In the genomic region with DNA sequence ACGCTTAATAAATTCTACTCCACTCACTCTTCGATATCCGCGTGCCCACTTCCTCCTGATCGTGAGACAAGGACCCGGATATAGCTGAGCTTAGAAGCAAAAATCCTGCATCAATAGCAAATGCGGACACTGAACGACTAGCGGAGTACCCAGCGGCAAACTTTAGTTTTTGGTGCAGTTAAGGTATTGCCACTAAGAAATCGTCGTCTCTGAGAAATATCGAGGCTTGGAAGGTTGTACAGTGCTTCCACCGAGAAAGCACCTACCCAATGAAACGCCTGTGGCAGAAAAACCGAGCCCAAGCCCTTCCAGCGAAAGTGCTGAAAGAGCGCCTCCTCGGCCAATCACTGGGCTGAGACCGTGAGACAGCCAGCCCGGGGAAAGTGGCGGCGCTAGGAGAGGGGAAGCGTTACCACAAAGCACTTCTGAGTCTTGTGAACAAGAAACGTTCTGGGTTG, we compare ENCODE assay signal across 1 cellular context.
TF ChIP-seq lines count a peak whose summit lies in the region.

No MANE protein-coding gene starts in this region.

TF ChIP-seq in GM12878, 131 proteins besides CTCF, POLR2A, EP300 and RAD21 (continued from another document):
- TF ChIP-seq DPF2 (IDR thresholded peaks at IDR 0.05), result no peak
- no peak; the same call in 1 of the 2 replicates for TF ChIP-seq CBFB (IDR thresholded peaks at IDR 0.05; ENCODE audit: low read depth)
- TF ChIP-seq, protein P1, sequence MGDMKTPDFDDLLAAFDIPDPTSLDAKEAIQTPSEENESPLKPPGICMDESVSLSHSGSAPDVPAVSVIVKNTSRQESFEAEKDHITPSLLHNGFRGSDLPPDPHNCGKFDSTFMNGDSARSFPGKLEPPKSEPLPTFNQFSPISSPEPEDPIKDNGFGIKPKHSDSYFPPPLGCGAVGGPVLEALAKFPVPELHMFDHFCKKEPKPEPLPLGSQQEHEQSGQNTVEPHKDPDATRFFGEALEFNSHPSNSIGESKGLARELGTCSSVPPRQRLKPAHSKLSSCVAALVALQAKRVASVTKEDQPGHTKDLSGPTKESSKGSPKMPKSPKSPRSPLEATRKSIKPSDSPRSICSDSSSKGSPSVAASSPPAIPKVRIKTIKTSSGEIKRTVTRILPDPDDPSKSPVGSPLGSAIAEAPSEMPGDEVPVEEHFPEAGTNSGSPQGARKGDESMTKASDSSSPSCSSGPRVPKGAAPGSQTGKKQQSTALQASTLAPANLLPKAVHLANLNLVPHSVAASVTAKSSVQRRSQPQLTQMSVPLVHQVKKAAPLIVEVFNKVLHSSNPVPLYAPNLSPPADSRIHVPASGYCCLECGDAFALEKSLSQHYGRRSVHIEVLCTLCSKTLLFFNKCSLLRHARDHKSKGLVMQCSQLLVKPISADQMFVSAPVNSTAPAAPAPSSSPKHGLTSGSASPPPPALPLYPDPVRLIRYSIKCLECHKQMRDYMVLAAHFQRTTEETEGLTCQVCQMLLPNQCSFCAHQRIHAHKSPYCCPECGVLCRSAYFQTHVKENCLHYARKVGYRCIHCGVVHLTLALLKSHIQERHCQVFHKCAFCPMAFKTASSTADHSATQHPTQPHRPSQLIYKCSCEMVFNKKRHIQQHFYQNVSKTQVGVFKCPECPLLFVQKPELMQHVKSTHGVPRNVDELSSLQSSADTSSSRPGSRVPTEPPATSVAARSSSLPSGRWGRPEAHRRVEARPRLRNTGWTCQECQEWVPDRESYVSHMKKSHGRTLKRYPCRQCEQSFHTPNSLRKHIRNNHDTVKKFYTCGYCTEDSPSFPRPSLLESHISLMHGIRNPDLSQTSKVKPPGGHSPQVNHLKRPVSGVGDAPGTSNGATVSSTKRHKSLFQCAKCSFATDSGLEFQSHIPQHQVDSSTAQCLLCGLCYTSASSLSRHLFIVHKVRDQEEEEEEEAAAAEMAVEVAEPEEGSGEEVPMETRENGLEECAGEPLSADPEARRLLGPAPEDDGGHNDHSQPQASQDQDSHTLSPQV (IDR thresholded peaks at IDR 0.05), result no peak
- TF ChIP-seq, protein P2, sequence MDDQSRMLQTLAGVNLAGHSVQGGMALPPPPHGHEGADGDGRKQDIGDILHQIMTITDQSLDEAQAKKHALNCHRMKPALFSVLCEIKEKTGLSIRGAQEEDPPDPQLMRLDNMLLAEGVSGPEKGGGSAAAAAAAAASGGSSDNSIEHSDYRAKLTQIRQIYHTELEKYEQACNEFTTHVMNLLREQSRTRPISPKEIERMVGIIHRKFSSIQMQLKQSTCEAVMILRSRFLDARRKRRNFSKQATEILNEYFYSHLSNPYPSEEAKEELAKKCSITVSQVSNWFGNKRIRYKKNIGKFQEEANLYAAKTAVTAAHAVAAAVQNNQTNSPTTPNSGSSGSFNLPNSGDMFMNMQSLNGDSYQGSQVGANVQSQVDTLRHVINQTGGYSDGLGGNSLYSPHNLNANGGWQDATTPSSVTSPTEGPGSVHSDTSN (IDR thresholded peaks at IDR 0.05; ENCODE audit: insufficient replicate concordance, low read depth, low read length), result no peak
